Comparison of ENCODE assay signal across 8 cellular contexts in the genomic region with DNA sequence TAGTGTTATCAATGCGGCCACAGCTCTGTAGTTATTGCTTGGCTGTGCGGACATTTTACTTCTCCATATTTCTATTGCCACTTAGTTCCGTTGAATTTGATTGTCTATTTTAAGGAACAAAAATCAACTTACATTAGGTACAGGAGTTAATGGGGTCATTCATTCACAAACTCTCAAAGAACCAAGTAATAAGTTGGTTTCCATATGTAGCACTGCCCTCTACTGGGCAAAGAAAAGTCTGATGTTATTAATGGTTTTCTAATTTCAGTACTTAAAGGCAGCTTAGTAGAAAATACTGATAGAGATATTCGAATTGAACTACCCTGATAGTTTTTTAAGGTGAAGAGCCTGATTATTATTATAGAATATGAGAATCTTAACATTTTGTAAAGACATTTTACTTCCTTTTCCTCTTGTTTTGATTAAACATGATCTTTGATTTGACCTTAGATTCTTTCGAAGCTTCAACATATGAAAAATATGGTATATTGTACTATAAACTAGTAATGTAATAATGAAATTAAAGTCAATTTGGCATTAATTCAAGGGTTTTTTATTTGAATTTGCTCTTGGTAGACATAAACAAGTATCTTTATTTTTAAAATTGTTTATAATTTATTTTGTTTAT.
A peak's percentile ranks its signal among the peaks of the same experiment; 100 is the strongest.
DNase-seq lines count a peak whose midpoint lies in the region; ATAC-seq and TF ChIP-seq lines count a peak whose summit lies in the region.

No MANE protein-coding gene starts in this region.

- H3K4me3 Mint-ChIP-seq in brain = no peak overlapping the region
- H3K4me3 Mint-ChIP-seq in mesothelial cell of epicardium = no peak overlapping the region

- H3K9me3 Mint-ChIP-seq in brain (peaks cover 4 to 24% (median 16%) of the 10 kb centered on the region in 5 experiments), mesothelial cell of epicardium (peaks cover 14% of the 10 kb centered on the region)

- POLR2A ChIA-PET in HEK293 (lab: Yijun Ruan, JAX) = no interaction called here

- H3K27me3 Mint-ChIP-seq in brain = peaks cover 5% of the 10 kb centered on the region
- H3K27me3 Mint-ChIP-seq in mesothelial cell of epicardium (ENCODE audit: low read depth) = no peaks in the 10 kb centered on the region

- H3K4me3 ChIP-seq in HEK293 (ENCODE audit: low read depth, low read length) = no peak overlapping the region

- no peaks in the 10 kb centered on the region for H3K4me1 Mint-ChIP-seq in brain
- H3K4me1 Mint-ChIP-seq in mesothelial cell of epicardium = no peaks in the 10 kb centered on the region

- CTCF ChIA-PET in HEK293 (lab: Yijun Ruan, JAX) = interaction anchor here (0.6 to 1.9 kb wide), 17 partner anchors 9 to 1238 kb away, joined by 3 to 11 read pairs (median 3); no protein-coding TSS in a partner anchor

- no peaks in the 10 kb centered on the region for H3K36me3 Mint-ChIP-seq in brain
- peaks cover 4% of the 10 kb centered on the region for H3K36me3 Mint-ChIP-seq in mesothelial cell of epicardium

- DNase-seq in ELR (ENCODE audit: low read depth) = peak; percentile 62
- peak; percentile 86 for DNase-seq in NCI-H446 treated with DMSO at 0.1 percent for 48 hours (lab: John Stamatoyannopoulos, UW)
- DNase-seq in mesothelial cell of epicardium (ENCODE audit: low spot score in 2 of 2, unreplicated experiment in 2 of 2) = no peak
- DNase-seq in activated CD4-positive, alpha-beta T cell treated with anti-CD3 and anti-CD28 coated beads for 4 hours = no peak
- no peak for DNase-seq in activated naive CD4-positive, alpha-beta T cell (lab: John Stamatoyannopoulos, UW)

- no peaks in the 10 kb centered on the region for H3K4me1 ChIP-seq in HEK293 (ENCODE audit: control insufficient read depth, insufficient read depth, low read length)

- peak overlapping the region in 1 of 5 experiments; percentile 11 for H3K27ac Mint-ChIP-seq in brain
- no peak overlapping the region for H3K27ac Mint-ChIP-seq in mesothelial cell of epicardium

- TF ChIP-seq CTCF in HEK293 (tag by site-specific recombination; IDR thresholded peaks at IDR 0.05) = no peak
- TF ChIP-seq CTCF in brain (conservative IDR thresholded peaks at IDR 0.05) = peak; percentile 77 to 80
- TF ChIP-seq CTCF in mesothelial cell of epicardium (IDR thresholded peaks at IDR 0.05; ENCODE audit: unreplicated experiment) = peak; percentile 76

- no peak for ATAC-seq in GM19023 (IDR thresholded peaks at IDR 0.05; ENCODE audit: unreplicated experiment)

- H3K36me3 ChIP-seq in HEK293 (ENCODE audit: control insufficient read depth in 2 of 2, insufficient read depth in 1 of 2, low read length in 2 of 2) = no peaks in the 10 kb centered on the region

- no peaks in the 10 kb centered on the region for H3K9me3 ChIP-seq in HEK293 (ENCODE audit: control insufficient read depth, insufficient read depth, low read depth, low read length)

- H3K27ac ChIP-seq in HEK293 (ENCODE audit: extremely low read depth, low read depth, low read length) = no peak overlapping the region

TF ChIP-seq in HEK293, 187 proteins besides CTCF, POLR2A, EP300 and RAD21:
- TF ChIP-seq ZNF433 (tag by site-specific recombination; IDR thresholded peaks at IDR 0.05; ENCODE audit: low read depth) = no peak
- peak; percentile 75 for TF ChIP-seq ZNF654 (tag by site-specific recombination; IDR thresholded peaks at IDR 0.05; ENCODE audit: low read depth)
- no peak for TF ChIP-seq GLI4 (tag by site-specific recombination; IDR thresholded peaks at IDR 0.05)
TF ChIP-seq in HEK293: peak in this region for 1.

Comparison
In these comparisons a context has a peak if more than half of its experiments do, and no peak if none do; other contexts are left out.
1. DNase-seq: peak in ELR (single experiment) and NCI-H446 treated with DMSO at 0.1 percent for 48 hours (single experiment); none in mesothelial cell of epicardium (0 of 2), activated CD4-positive, alpha-beta T cell treated with anti-CD3 and anti-CD28 coated beads for 4 hours (0 of 2) and activated naive CD4-positive, alpha-beta T cell (0 of 4).